ENCODE assay signal across 8 cellular contexts in genomic region chr9:36008774-36009300, GRCh38. TPM values are rescaled to one million over a fixed set of nuclear protein-coding genes. Genes with fewer than 3 reads are reported as not detected.
DNase-seq lines count a peak whose midpoint lies in the region; ATAC-seq, FAIRE-seq and TF ChIP-seq lines count a peak whose summit lies in the region.

No MANE protein-coding gene starts in this region.

- peak overlapping the region; percentile 96 for H2AFZ ChIP-seq in H1 (ENCODE audit: low read length)

- peak; percentile 98 to 100 (median 100) for TF ChIP-seq CTCF in H1 (IDR thresholded peaks at IDR 0.05; ENCODE audit: control extremely low read depth in 1 of 3, insufficient read depth in 1 of 3, low read depth in 1 of 3, low read length in 3 of 3)

- peak; percentile 84 to 85 for TF ChIP-seq RAD21 in H1 (IDR thresholded peaks at IDR 0.05 in 1 of 2, conservative IDR thresholded peaks at IDR 0.05 in 1 of 2; ENCODE audit: low read depth in 2 of 2, low read length in 2 of 2)

- intact Hi-C loops in posterior vena cava (cut with DNase I), result no loop called here

- no peak for TF ChIP-seq POLR2A in H1 (IDR thresholded peaks at IDR 0.05; ENCODE audit: control extremely low read depth in 1 of 2, low read depth in 2 of 2, low read length in 2 of 2)

- H3K9ac ChIP-seq in ES-I3 (ENCODE audit: low read depth, low read length) (peak overlapping the region; percentile 6; the same call in 1 of the 2 replicates), H1 (replicated peaks in 1 of 4; ENCODE audit: extremely low read depth in 1 of 4, low read depth in 3 of 4, low read length in 3 of 4) (no peak overlapping the region)

- H3K56ac ChIP-seq in H1 (replicated peaks; ENCODE audit: insufficient read length, low read depth, low read length), result no peak overlapping the region

- H4K5ac ChIP-seq in H1 (ENCODE audit: insufficient read length, low read depth, low read length), result no peak overlapping the region

- peak; percentile 57 for ATAC-seq in HG03565 (IDR thresholded peaks at IDR 0.05; ENCODE audit: unreplicated experiment)
- peak; percentile 86 for ATAC-seq in stimulated activated effector memory CD8-positive, alpha-beta T cell treated with anti-CD3 and anti-CD28 coated beads, Interleukin-12 subunit alpha, Interleukin-12 subunit beta, amount 100 ng/mL, for 72 hours

- no peak overlapping the region for H3K4me3 ChIP-seq in H1 (ENCODE audit: extremely low read depth in 1 of 4, insufficient read depth in 2 of 4, low read depth in 3 of 4, low read length in 4 of 4)

- no peak overlapping the region for H3K27ac ChIP-seq in H1 (ENCODE audit: low read depth, low read length)

- H4K8ac ChIP-seq in H1 (ENCODE audit: extremely low read depth, insufficient read depth, low read length), result no peak overlapping the region

- H3K23ac ChIP-seq in H1 (ENCODE audit: insufficient read length), result no peak overlapping the region

- no peak overlapping the region for H4K91ac ChIP-seq in H1 (replicated peaks; ENCODE audit: insufficient read length, low read length)

- no peaks in the 10 kb centered on the region for H3K9me3 Mint-ChIP-seq in stimulated activated effector memory CD8-positive, alpha-beta T cell treated with anti-CD3 and anti-CD28 coated beads, Interleukin-12 subunit alpha, Interleukin-12 subunit beta, amount 100 ng/mL, for 72 hours

- no peak overlapping the region for H3K4me2 ChIP-seq in H1 (ENCODE audit: insufficient read depth in 1 of 2, low read depth in 2 of 2, low read length in 2 of 2)

- POLR2A ChIA-PET in H1 (lab: Charles Lee; ENCODE audit: partially characterized antibody), result interaction anchor here (0.7 to 0.8 kb wide), 2 partner anchors 52 to 110 kb away, joined by 3 to 4 read pairs; no protein-coding TSS in a partner anchor

- H2BK12ac ChIP-seq in H1 (ENCODE audit: low read depth, low read length), result no peak overlapping the region

- no peaks in the 10 kb centered on the region for H3K79me1 ChIP-seq in H1 (ENCODE audit: low read depth, low read length)

- peak; percentile 58 for FAIRE-seq in H1 (lab: Jason Lieb, UNC)

- H2BK20ac ChIP-seq in H1 (ENCODE audit: low read length), result no peak overlapping the region

- H3K4me1 ChIP-seq in ES-I3 (ENCODE audit: insufficient read depth, low read length) (no peaks in the 10 kb centered on the region), H1 (replicated peaks in 1 of 4; ENCODE audit: control insufficient read depth in 3 of 4, insufficient read depth in 4 of 4, low read length in 3 of 4) (no peaks in the 10 kb centered on the region)

- no peaks in the 10 kb centered on the region for H3K23me2 ChIP-seq in H1 (ENCODE audit: low read depth, low read length)

- H3K18ac ChIP-seq in H1 (ENCODE audit: extremely low read depth, low read length), result no peak overlapping the region

- no peak for TF ChIP-seq EP300 in H1 (IDR thresholded peaks at IDR 0.05; ENCODE audit: borderline replicate concordance in 1 of 2, low read depth in 2 of 2, low read length in 2 of 2)

- CTCF ChIA-PET in H1 (lab: Charles Lee; ENCODE audit: partially characterized antibody), result interaction anchor here (0.7 to 6.6 kb wide), 41 partner anchors 8 to 669 kb away, joined by 3 to 68 read pairs (median 5); partner anchors contain the start of genes CCIN, OR2S2 and RECK

- H3K27ac Mint-ChIP-seq in stimulated activated effector memory CD8-positive, alpha-beta T cell treated with anti-CD3 and anti-CD28 coated beads, Interleukin-12 subunit alpha, Interleukin-12 subunit beta, amount 100 ng/mL, for 72 hours, result no peak overlapping the region

- H2BK120ac ChIP-seq in H1 (replicated peaks; ENCODE audit: low read depth, low read length), result no peak overlapping the region

- H3K9me3 ChIP-seq in ES-I3 (ENCODE audit: control insufficient read depth, insufficient read depth, low read length) (no peaks in the 10 kb centered on the region), H1 (ENCODE audit: insufficient read depth in 2 of 2, low read depth in 1 of 2, low read length in 1 of 2) (no peaks in the 10 kb centered on the region; a peak in 2 of 4 replicates)

- peaks cover 23% of the 10 kb centered on the region for H3K4me1 Mint-ChIP-seq in stimulated activated effector memory CD8-positive, alpha-beta T cell treated with anti-CD3 and anti-CD28 coated beads, Interleukin-12 subunit alpha, Interleukin-12 subunit beta, amount 100 ng/mL, for 72 hours

- H3K27me3 ChIP-seq in H1 (replicated peaks in 1 of 4; ENCODE audit: control insufficient read depth in 3 of 4, extremely low read depth in 1 of 4, insufficient read depth in 3 of 4, low read length in 3 of 4), result peaks cover 0 to 4% (median 0%) of the 10 kb centered on the region in 4 experiments; a peak in 2 of 7 replicates

- H3K4me3 Mint-ChIP-seq in stimulated activated effector memory CD8-positive, alpha-beta T cell treated with anti-CD3 and anti-CD28 coated beads, Interleukin-12 subunit alpha, Interleukin-12 subunit beta, amount 100 ng/mL, for 72 hours, result no peak overlapping the region

- H3K14ac ChIP-seq in H1 (ENCODE audit: insufficient read length), result no peak overlapping the region

- H4K20me1 ChIP-seq in H1 (replicated peaks in 1 of 2; ENCODE audit: control insufficient read depth in 1 of 2, insufficient read depth in 2 of 2, low read length in 2 of 2), result no peaks in the 10 kb centered on the region

- H2BK5ac ChIP-seq in H1 (ENCODE audit: low read depth, low read length), result no peak overlapping the region

- peak; percentile 58 for DNase-seq in NCI-H774 (lab: John Stamatoyannopoulos, UW)
- DNase-seq in activated CD8-positive, alpha-beta memory T cell treated with anti-CD3 and anti-CD28 coated beads for 24 hours, result peak; percentile 77
- DNase-seq in H1 (ENCODE audit: low read depth in 1 of 2, low spot score in 2 of 2), result peak; percentile 50 to 77
- DNase-seq in mucosa of gallbladder (ENCODE audit: low spot score), result peak; percentile 55
- peak; percentile 60 to 79 for DNase-seq in stimulated activated effector memory CD8-positive, alpha-beta T cell treated with anti-CD3 and anti-CD28 coated beads, Interleukin-12 subunit alpha, Interleukin-12 subunit beta, amount 100 ng/mL, for 72 hours (ENCODE audit: low spot score in 2 of 2)
- DNase-seq in posterior vena cava (ENCODE audit: low spot score), result no peak

- no peaks in the 10 kb centered on the region for H3K79me2 ChIP-seq in H1 (ENCODE audit: control insufficient read depth in 1 of 2, insufficient read depth in 2 of 2, low read length in 2 of 2)

- H3K36me3 Mint-ChIP-seq in stimulated activated effector memory CD8-positive, alpha-beta T cell treated with anti-CD3 and anti-CD28 coated beads, Interleukin-12 subunit alpha, Interleukin-12 subunit beta, amount 100 ng/mL, for 72 hours, result no peaks in the 10 kb centered on the region

- WGBS in H1 (ENCODE audit: extremely low coverage in 1 of 2, insufficient coverage in 1 of 2, insufficient read length in 1 of 2, insufficient replicate concordance in 2 of 2, low coverage in 1 of 2, low lambda C conversion rate in 2 of 2, missing lambda C conversion rate in 1 of 2), 2 experiments, result 19% methylated on average over 11 of the region's 11 CpGs; no CpG with 5 or more reads in 1 of the 2 experiments

- no peak overlapping the region for H2AK5ac ChIP-seq in H1 (ENCODE audit: low read depth, low read length)

- no peak overlapping the region for H3K4ac ChIP-seq in H1 (replicated peaks; ENCODE audit: insufficient read length, low read depth, low read length)

- no peak overlapping the region for H2BK15ac ChIP-seq in H1 (ENCODE audit: low read length)

- H3K36me3 ChIP-seq in ES-I3 (ENCODE audit: insufficient read depth, low read length) (no peaks in the 10 kb centered on the region), H1 (ENCODE audit: control insufficient read depth in 2 of 4, insufficient read depth in 4 of 4, low read length in 3 of 4) (no peaks in the 10 kb centered on the region)

TF ChIP-seq in H1, 55 proteins besides CTCF, POLR2A, EP300 and RAD21 (continues in another document):
- TF ChIP-seq KDM1A (IDR thresholded peaks at IDR 0.05; ENCODE audit: borderline replicate concordance, low read length) (no peak), E2F6 (IDR thresholded peaks at IDR 0.05) (no peak), CREB1 (IDR thresholded peaks at IDR 0.05) (0 out of 2 replicates have a peak, but pooled peaks have one; percentile 25), NANOG (IDR thresholded peaks at IDR 0.05; ENCODE audit: insufficient read depth, low read depth, low read length, poor library complexity, severe bottlenecking) (no peak), SP1 (IDR thresholded peaks at IDR 0.05; ENCODE audit: low read depth, low read length) (no peak), CBX8 (IDR thresholded peaks at IDR 0.05; ENCODE audit: borderline replicate concordance, low read depth, low read length) (no peak), EZH2 (IDR thresholded peaks at IDR 0.05; ENCODE audit: low read depth, low read length, severe bottlenecking) (no peak), BCL11A (IDR thresholded peaks at IDR 0.05; ENCODE audit: low read depth in 2 of 2, low read length in 2 of 2) (no peak)

RNA-seq across cellular contexts. Expression of gene RECK, which starts 27.9 kb away (rescaled TPM):
- 9.8 and 10.0 TPM in 2 replicates for total RNA-seq in H1 (2021; fragmentation: NEBNext Ultra II Directional; extraction: Animal tissue kit (Norgen Biotek cat#: 25700))
- 5.0 and 5.4 TPM in 2 replicates for polyA plus RNA-seq in H1 (2011; rRNA removed)
- 7.0 TPM for polyA plus RNA-seq in H1 (2011; cell fraction: cytosol; rRNA removed)
- 5.3 TPM for polyA plus RNA-seq in H1 (2011; cell fraction: nucleus; rRNA removed)
- 6.4 to 9.8 TPM (median 6.8 TPM) in 4 replicates for polyA plus RNA-seq in H1 (2012, experiment 1 of 2)
- polyA plus RNA-seq in H1 (2012, experiment 2 of 2), result 1.8 TPM
- 15.7 TPM for polyA plus RNA-seq in H1 (2013, experiment 1 of 2)
- 17.7 TPM for polyA plus RNA-seq in H1 (2013, experiment 2 of 2)
- polyA minus RNA-seq in H1 (2011; rRNA and poly(A)+ RNA removed), result 6.2 and 6.9 TPM in 2 replicates
- 4.4 TPM for polyA minus RNA-seq in H1 (2011; cell fraction: cytosol; rRNA and poly(A)+ RNA removed)
- polyA minus RNA-seq in H1 (2011; cell fraction: nucleus; rRNA and poly(A)+ RNA removed), result 6.1 TPM
- 11.3 TPM for total RNA-seq in mucosa of gallbladder
- total RNA-seq in posterior vena cava, result 10 to 100 TPM; 20.1 to 30.3 TPM

RNA-seq across cellular contexts. Expression of gene OR2S2, which starts 50.9 kb away (rescaled TPM):
- not detected in 2 replicates for total RNA-seq in H1 (2021; fragmentation: NEBNext Ultra II Directional; extraction: Animal tissue kit (Norgen Biotek cat#: 25700))
- not detected in 2 replicates for polyA plus RNA-seq in H1 (2011; rRNA removed)
- not detected for polyA plus RNA-seq in H1 (2011; cell fraction: cytosol; rRNA removed)
- not detected for polyA plus RNA-seq in H1 (2011; cell fraction: nucleus; rRNA removed)
- polyA plus RNA-seq in H1 (2012, experiment 1 of 2), result not detected in 4 replicates
- not detected for polyA plus RNA-seq in H1 (2012, experiment 2 of 2)
- polyA plus RNA-seq in H1 (2013, experiment 1 of 2), result not detected
- polyA plus RNA-seq in H1 (2013, experiment 2 of 2), result not detected
- polyA minus RNA-seq in H1 (2011; rRNA and poly(A)+ RNA removed), result not detected in 2 replicates
- polyA minus RNA-seq in H1 (2011; cell fraction: cytosol; rRNA and poly(A)+ RNA removed), result not detected
- polyA minus RNA-seq in H1 (2011; cell fraction: nucleus; rRNA and poly(A)+ RNA removed), result not detected
- total RNA-seq in mucosa of gallbladder, result not detected
- not detected for total RNA-seq in posterior vena cava
